Comparison of ENCODE assay signal across 1 cellular context in the genomic region with DNA sequence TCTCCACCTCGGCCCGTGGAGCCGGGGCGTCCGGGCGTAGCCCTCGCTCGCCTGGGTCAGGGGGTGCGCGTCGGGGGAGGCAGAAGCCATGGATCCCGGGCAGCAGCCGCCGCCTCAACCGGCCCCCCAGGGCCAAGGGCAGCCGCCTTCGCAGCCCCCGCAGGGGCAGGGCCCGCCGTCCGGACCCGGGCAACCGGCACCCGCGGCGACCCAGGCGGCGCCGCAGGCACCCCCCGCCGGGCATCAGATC.
TF ChIP-seq lines count a peak whose summit lies in the region.

No MANE protein-coding gene starts in this region.

TF ChIP-seq in GM23338, 12 proteins besides CTCF, POLR2A, EP300 and RAD21 (continued from another document):
- TF ChIP-seq ZNF462 (CRISPR knock-in tag; IDR thresholded peaks at IDR 0.05) (no peak), NANOG (IDR thresholded peaks at IDR 0.05; ENCODE audit: borderline replicate concordance) (no peak), ZNF331 (CRISPR knock-in tag; IDR thresholded peaks at IDR 0.05; ENCODE audit: low read depth) (no peak)
